ENCODE assay signal across 35 cellular contexts in the genomic region with DNA sequence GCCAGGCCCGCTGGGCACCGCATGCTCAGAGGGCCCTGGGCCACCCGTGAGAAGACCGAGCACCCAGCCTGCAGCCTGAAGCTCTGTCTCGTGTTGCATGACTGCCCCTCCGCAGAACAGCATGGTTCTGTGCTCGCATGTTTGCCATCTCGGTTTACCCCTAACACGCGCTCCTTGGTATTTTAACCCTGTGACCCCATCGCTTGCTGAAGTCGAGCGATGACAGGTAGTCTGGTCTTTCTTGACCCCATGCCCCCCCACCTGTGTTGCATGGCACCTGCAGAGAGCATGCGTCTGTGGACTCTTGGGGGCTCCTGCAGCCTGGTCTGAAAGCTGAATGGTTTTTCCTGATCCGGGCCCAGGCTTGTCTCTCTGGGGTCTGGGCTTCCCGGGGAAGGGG. TPM values are rescaled to one million over a fixed set of nuclear protein-coding genes. Genes with fewer than 3 reads are reported as not detected.
"Had no signal": no experiment of that assay in that cellular context is flagged by ENCODE, and none has a peak within 500 bp of the region (broad histone marks: within the 10 kb centered on the region; RNA-seq: fewer than 3 reads in every experiment).

No MANE protein-coding gene starts in this region.

- H3K4me3 Mint-ChIP-seq: activated CD4-positive, alpha-beta memory T cell treated with anti-CD3 and anti-CD28 coated beads for 36 hours; activated CD4-positive, alpha-beta T cell treated with anti-CD3 and anti-CD28 coated beads for 36 hours; activated CD4-positive, alpha-beta T cell treated with anti-CD3 and anti-CD28 coated beads, Interleukin-2, amount 10 ng/mL, durations not matched to agents 24 days and 14 days; activated CD8-positive, alpha-beta memory T cell treated with anti-CD3 and anti-CD28 coated beads, Interleukin-2, amount 10 ng/mL, durations not matched to agents 7 days and 5 days; activated CD8-positive, alpha-beta T cell treated with anti-CD3 and anti-CD28 coated beads, Interleukin-2, amount 10 ng/mL, durations not matched to agents 7 days and 5 days; activated naive CD4-positive, alpha-beta T cell treated with anti-CD3 and anti-CD28 coated beads for 36 hours; activated naive CD4-positive, alpha-beta T cell treated with anti-CD3 and anti-CD28 coated beads, Interleukin-2, amount 50 U/mL, for 24 hours; activated naive CD8-positive, alpha-beta T cell treated with anti-CD3 and anti-CD28 coated beads for 36 hours; activated naive CD8-positive, alpha-beta T cell treated with anti-CD3 and anti-CD28 coated beads, Interleukin-2, amount 50 U/mL, for 24 hours; activated T-helper 1 cell treated with anti-CD3 and anti-CD28 coated beads, Interleukin-12 subunit alpha, Interleukin-12 subunit beta, Interleukin-2, Interleukin-4 antibody, amounts not matched to agents 30 ng/mL and 10 ng/mL and 1 ng/mL, durations not matched to agents 14 hours and 24 hours and 36 hours; brain; dendritic cell treated with granulocyte-macrophage colony-stimulating factor and Interleukin-4, amounts not matched to agents 40 ng/mL and 50 ng/mL, for 4 days; endodermal cell; T-helper 17 cell had no signal

- H3K36me3 Mint-ChIP-seq: activated CD4-positive, alpha-beta memory T cell treated with anti-CD3 and anti-CD28 coated beads for 36 hours; activated CD8-positive, alpha-beta memory T cell treated with anti-CD3 and anti-CD28 coated beads, Interleukin-2, amount 10 ng/mL, durations not matched to agents 7 days and 5 days; activated naive CD4-positive, alpha-beta T cell treated with anti-CD3 and anti-CD28 coated beads, Interleukin-2, amount 50 U/mL, for 24 hours; activated naive CD8-positive, alpha-beta T cell treated with anti-CD3 and anti-CD28 coated beads for 36 hours had no signal

- FAIRE-seq: frontal cortex had no signal

- H3K9me3 ChIP-seq: adrenal gland, breast epithelium had no signal

- H3K4me1 ChIP-seq: adrenal gland, breast epithelium had no signal

- H3K4me1 Mint-ChIP-seq: activated CD4-positive, alpha-beta T cell treated with anti-CD3 and anti-CD28 coated beads for 36 hours; activated CD4-positive, alpha-beta T cell treated with anti-CD3 and anti-CD28 coated beads, Interleukin-2, amount 10 ng/mL, durations not matched to agents 24 days and 14 days; activated CD8-positive, alpha-beta memory T cell treated with anti-CD3 and anti-CD28 coated beads, Interleukin-2, amount 10 ng/mL, durations not matched to agents 7 days and 5 days; activated naive CD4-positive, alpha-beta T cell treated with anti-CD3 and anti-CD28 coated beads, Interleukin-2, amount 50 U/mL, for 24 hours; activated naive CD8-positive, alpha-beta T cell treated with anti-CD3 and anti-CD28 coated beads for 36 hours; activated naive CD8-positive, alpha-beta T cell treated with anti-CD3 and anti-CD28 coated beads, Interleukin-2, amount 50 U/mL, for 24 hours; endodermal cell; T-helper 17 cell had no signal

- H3K27ac ChIP-seq: adrenal gland, breast epithelium, coronary artery had no signal

- DNase-seq: activated CD4-positive, alpha-beta memory T cell treated with anti-CD3 and anti-CD28 coated beads for 36 hours; activated CD4-positive, alpha-beta T cell treated with anti-CD3 and anti-CD28 coated beads for 36 hours; activated CD4-positive, alpha-beta T cell treated with anti-CD3 and anti-CD28 coated beads, Interleukin-2, amount 10 ng/mL, durations not matched to agents 24 days and 14 days; activated CD4-positive, CD25-positive, alpha-beta regulatory T cell; activated CD4-positive, CD25-positive, alpha-beta regulatory T cell treated with anti-CD3 and anti-CD28 coated beads, Interleukin-2, amount 50 U/mL, for 72 hours; activated CD8-positive, alpha-beta memory T cell treated with anti-CD3 and anti-CD28 coated beads, Interleukin-2, amount 10 ng/mL, durations not matched to agents 7 days and 5 days; activated CD8-positive, alpha-beta memory T cell treated with anti-CD3 and anti-CD28 coated beads, Interleukin-2, amount 50 U/mL, for 4 hours; activated CD8-positive, alpha-beta T cell treated with anti-CD3 and anti-CD28 coated beads, Interleukin-2, amount 10 ng/mL, durations not matched to agents 7 days and 5 days; activated effector memory CD4-positive, alpha-beta T cell treated with anti-CD3 and anti-CD28 coated beads, Interleukin-2, amount 50 U/mL, for 16 hours; activated naive CD4-positive, alpha-beta T cell treated with anti-CD3 and anti-CD28 coated beads for 36 hours; activated naive CD8-positive, alpha-beta T cell treated with anti-CD3 and anti-CD28 coated beads for 36 hours; activated naive CD8-positive, alpha-beta T cell treated with anti-CD3 and anti-CD28 coated beads, Interleukin-2, amount 50 U/mL, for 24 hours; activated T-cell treated with anti-CD3 and anti-CD28 coated beads, Interleukin-2, amount 50 U/mL, for 1 hour; activated T-cell treated with anti-CD3 and anti-CD28 coated beads, Interleukin-2, amount 50 U/mL, for 48 hours; adrenal gland; amygdala; aorta; central memory CD4-positive, alpha-beta T cell; cerebellar nuclear complex; dorsolateral prefrontal cortex; effector memory CD4-positive, alpha-beta T cell; endodermal cell; head of caudate nucleus; T-helper 1 cell; T-helper 17 cell had no signal

- H3K27ac Mint-ChIP-seq: activated CD4-positive, alpha-beta memory T cell treated with anti-CD3 and anti-CD28 coated beads for 36 hours; activated CD4-positive, alpha-beta T cell treated with anti-CD3 and anti-CD28 coated beads for 36 hours; activated CD4-positive, alpha-beta T cell treated with anti-CD3 and anti-CD28 coated beads, Interleukin-2, amount 10 ng/mL, durations not matched to agents 24 days and 14 days; activated CD8-positive, alpha-beta memory T cell treated with anti-CD3 and anti-CD28 coated beads, Interleukin-2, amount 10 ng/mL, durations not matched to agents 7 days and 5 days; activated CD8-positive, alpha-beta T cell treated with anti-CD3 and anti-CD28 coated beads, Interleukin-2, amount 10 ng/mL, durations not matched to agents 7 days and 5 days; activated naive CD4-positive, alpha-beta T cell treated with anti-CD3 and anti-CD28 coated beads for 36 hours; activated naive CD4-positive, alpha-beta T cell treated with anti-CD3 and anti-CD28 coated beads, Interleukin-2, amount 50 U/mL, for 24 hours; activated naive CD8-positive, alpha-beta T cell treated with anti-CD3 and anti-CD28 coated beads for 36 hours; activated naive CD8-positive, alpha-beta T cell treated with anti-CD3 and anti-CD28 coated beads, Interleukin-2, amount 50 U/mL, for 24 hours; activated T-helper 1 cell treated with anti-CD3 and anti-CD28 coated beads, Interleukin-12 subunit alpha, Interleukin-12 subunit beta, Interleukin-2, Interleukin-4 antibody, amounts not matched to agents 30 ng/mL and 10 ng/mL and 1 ng/mL, durations not matched to agents 14 hours and 24 hours and 36 hours; activated T-helper 2 cell treated with anti-CD3 and anti-CD28 coated beads, Interferon-gamma antibody, Interleukin-2, Interleukin-4, amounts not matched to agents 10 μg/mL and 5 μg/mL and 100 μg/mL, durations not matched to agents 14 hours and 24 hours and 36 hours; dendritic cell treated with granulocyte-macrophage colony-stimulating factor and Interleukin-4, amounts not matched to agents 40 ng/mL and 50 ng/mL, for 4 days; endodermal cell; T-helper 17 cell had no signal

- ATAC-seq: activated CD4-positive, alpha-beta T cell treated with anti-CD3 and anti-CD28 coated beads for 36 hours; activated CD8-positive, alpha-beta memory T cell treated with anti-CD3 and anti-CD28 coated beads, Interleukin-2, amount 10 ng/mL, durations not matched to agents 7 days and 5 days; activated CD8-positive, alpha-beta T cell treated with anti-CD3 and anti-CD28 coated beads, Interleukin-2, amount 10 ng/mL, durations not matched to agents 7 days and 5 days; activated naive CD8-positive, alpha-beta T cell treated with anti-CD3 and anti-CD28 coated beads, Interleukin-2, amount 50 U/mL, for 24 hours; esophagus mucosa; T-helper 17 cell had no signal

- H3K4me3 ChIP-seq: adrenal gland, breast epithelium, cardiac muscle cell, coronary artery, dorsolateral prefrontal cortex had no signal

- H3K27me3 ChIP-seq: adrenal gland, breast epithelium, cardiac muscle cell, dorsolateral prefrontal cortex had no signal

- H3K9me3 Mint-ChIP-seq: activated CD4-positive, alpha-beta memory T cell treated with anti-CD3 and anti-CD28 coated beads for 36 hours; activated CD4-positive, alpha-beta T cell treated with anti-CD3 and anti-CD28 coated beads, Interleukin-2, amount 10 ng/mL, durations not matched to agents 24 days and 14 days; activated naive CD4-positive, alpha-beta T cell treated with anti-CD3 and anti-CD28 coated beads for 36 hours; activated naive CD4-positive, alpha-beta T cell treated with anti-CD3 and anti-CD28 coated beads, Interleukin-2, amount 50 U/mL, for 24 hours; activated naive CD8-positive, alpha-beta T cell treated with anti-CD3 and anti-CD28 coated beads for 36 hours; activated naive CD8-positive, alpha-beta T cell treated with anti-CD3 and anti-CD28 coated beads, Interleukin-2, amount 50 U/mL, for 24 hours; activated T-helper 1 cell treated with anti-CD3 and anti-CD28 coated beads, Interleukin-12 subunit alpha, Interleukin-12 subunit beta, Interleukin-2, Interleukin-4 antibody, amounts not matched to agents 30 ng/mL and 10 ng/mL and 1 ng/mL, durations not matched to agents 14 hours and 24 hours and 36 hours; activated T-helper 2 cell treated with anti-CD3 and anti-CD28 coated beads, Interferon-gamma antibody, Interleukin-2, Interleukin-4, amounts not matched to agents 10 μg/mL and 5 μg/mL and 100 μg/mL, durations not matched to agents 14 hours and 24 hours and 36 hours; brain; dendritic cell treated with granulocyte-macrophage colony-stimulating factor and Interleukin-4, amounts not matched to agents 40 ng/mL and 50 ng/mL, for 4 days; endodermal cell had no signal

- H3K27me3 Mint-ChIP-seq: activated naive CD8-positive, alpha-beta T cell treated with anti-CD3 and anti-CD28 coated beads for 36 hours; brain had no signal

RNA-seq across cellular contexts. Expression of a gene that starts 55.4 kb away (rescaled TPM):
- total RNA-seq: activated CD8-positive, alpha-beta T cell treated with anti-CD3 and anti-CD28 coated beads, Interleukin-2, amount 10 ng/mL, durations not matched to agents 7 days and 5 days had no signal
